In the genomic region with DNA sequence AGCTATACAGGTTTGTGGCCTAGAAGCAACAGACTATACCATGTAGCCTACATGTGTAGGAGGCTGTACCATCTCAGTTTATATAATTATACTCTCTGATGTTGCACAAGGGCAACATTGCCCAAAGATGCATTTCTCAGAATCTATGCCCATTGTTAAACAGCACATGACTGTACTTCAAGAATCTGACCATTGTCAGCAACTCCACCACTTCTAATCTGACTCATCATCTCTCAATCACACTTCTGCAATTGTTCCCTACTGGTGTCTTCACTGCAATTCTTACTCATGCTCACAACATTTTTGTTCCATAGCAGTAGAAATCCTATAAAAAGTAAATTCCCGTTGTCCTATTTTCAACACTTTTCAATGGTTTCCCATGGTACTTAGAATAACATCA, we compare ENCODE assay signal across 13 cellular contexts.
DNase-seq lines count a peak whose midpoint lies in the region; ATAC-seq and TF ChIP-seq lines count a peak whose summit lies in the region.
"Had no signal": no experiment of that assay in that cellular context is flagged by ENCODE, and none has a peak within 500 bp of the region (broad histone marks: within the 10 kb centered on the region; RNA-seq: fewer than 3 reads in every experiment).

No MANE protein-coding gene starts in this region.

- no peak overlapping the region for H3K4me3 ChIP-seq in brain microvascular endothelial cell (ENCODE audit: low read depth, low read length)

- H3K27me3 ChIP-seq in brain microvascular endothelial cell (replicated peaks) = no peaks in the 10 kb centered on the region

- H3K36me3 ChIP-seq in brain microvascular endothelial cell (replicated peaks) = no peaks in the 10 kb centered on the region

- TF ChIP-seq CTCF in brain microvascular endothelial cell (IDR thresholded peaks at IDR 0.05; ENCODE audit: low read depth, low read length, missing control alignments) = no peak

- DNase-seq in MV-4-11 (lab: John Stamatoyannopoulos, UW) = peak; percentile 97
- DNase-seq in kidney glomerular epithelial cell (lab: John Stamatoyannopoulos, UW) = peak; percentile 23
- DNase-seq in brain microvascular endothelial cell = no peak
- no peak for DNase-seq in stimulated activated CD8-positive, alpha-beta memory T cell treated with anti-CD3 and anti-CD28 coated beads, Interleukin-4, amount 100 ng/mL, for 48 hours
- DNase-seq: activated CD4-positive, alpha-beta T cell treated with anti-CD3 and anti-CD28 coated beads for 36 hours; COR-L47; NCI-H2081 treated with DMSO at 0.1 percent for 48 hours had no signal

- no peak overlapping the region for H3K27ac ChIP-seq in brain microvascular endothelial cell
- H3K27ac ChIP-seq: RWPE1 had no signal

- in situ Hi-C loops in brain microvascular endothelial cell (cut with HindIII; ENCODE audit: low pct_ligation_motif_present, low sequenced_read_pairs) = no loop called here

- ATAC-seq in GM19023 (IDR thresholded peaks at IDR 0.05; ENCODE audit: unreplicated experiment) (peak; percentile 77), HG02970 (IDR thresholded peaks at IDR 0.05; ENCODE audit: low FRiP score, unreplicated experiment) (peak; percentile 71), GM21447 (IDR thresholded peaks at IDR 0.05; ENCODE audit: unreplicated experiment) (no peak), GM19324 (IDR thresholded peaks at IDR 0.05; ENCODE audit: low FRiP score, unreplicated experiment) (no peak)
- ATAC-seq: activated CD4-positive, alpha-beta T cell treated with anti-CD3 and anti-CD28 coated beads for 36 hours; HepG2 had no signal

Comparison
In these comparisons a context has a peak if more than half of its experiments do, and no peak if none do; other contexts are left out.
1. ATAC-seq: peak in GM19023 (single experiment) and HG02970 (single experiment); none in GM21447 (single experiment) and GM19324 (single experiment).
2. DNase-seq: peak in MV-4-11 (single experiment) and kidney glomerular epithelial cell (single experiment); none in brain microvascular endothelial cell (single experiment) and stimulated activated CD8-positive, alpha-beta memory T cell treated with anti-CD3 and anti-CD28 coated beads, Interleukin-4, amount 100 ng/mL, for 48 hours (single experiment).